ENCODE assay signal across 27 cellular contexts in the genomic region with DNA sequence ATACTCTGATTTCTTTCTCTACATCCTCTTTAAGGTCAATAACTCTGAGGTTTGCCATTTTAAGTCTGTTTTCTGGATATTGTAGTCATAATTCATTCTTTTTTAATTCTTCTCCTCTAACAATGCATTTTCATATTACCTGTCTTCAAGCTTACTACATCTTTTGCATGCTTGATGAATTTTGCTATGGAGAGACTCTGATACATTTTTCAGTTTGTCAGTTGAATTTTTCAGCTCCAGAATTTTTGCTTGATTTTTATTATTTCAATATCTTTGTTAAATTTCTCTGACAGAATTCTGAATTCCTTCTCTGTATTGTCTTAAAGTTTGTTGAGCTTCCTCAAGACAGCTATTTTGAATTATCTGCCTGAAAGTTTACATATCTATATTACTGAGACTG.
"Had no signal": no experiment of that assay in that cellular context is flagged by ENCODE, and none has a peak within 500 bp of the region (broad histone marks: within the 10 kb centered on the region; RNA-seq: fewer than 3 reads in every experiment).

No MANE protein-coding gene starts in this region.

- H3K4me3 ChIP-seq: stomach, suprapubic skin, testis, thoracic aorta, thyroid gland, tibial artery, tibial nerve, transverse colon, upper lobe of left lung, upper lobe of right lung, uterus, vagina had no signal

- DNase-seq: stimulated activated CD4-positive, alpha-beta T cell treated with anti-CD3 and anti-CD28 coated beads, Interleukin-2, amount 100 ng/mL, for 48 hours; stimulated activated CD4-positive, alpha-beta T cell treated with anti-CD3 and anti-CD28 coated beads, Interleukin-4, amount 100 ng/mL, for 1 hour; stimulated activated CD4-positive, alpha-beta T cell treated with anti-CD3 and anti-CD28 coated beads, Interleukin-4, amount 100 ng/mL, for 24 hours; stimulated activated CD4-positive, alpha-beta T cell treated with anti-CD3 and anti-CD28 coated beads, Interleukin-4, amount 100 ng/mL, for 4 hours; stimulated activated CD8-positive, alpha-beta memory T cell treated with anti-CD3 and anti-CD28 coated beads, Interleukin-4, amount 100 ng/mL, for 48 hours; stimulated activated naive B cell treated with anti-CD40 and anti-IgM and Interleukin-4, amounts not matched to agents 10 μg/mL and 1 μg/mL and 100 μg/mL, for 72 hours; stimulated activated naive CD4-positive, alpha-beta T cell; stimulated activated naive CD4-positive, alpha-beta T cell treated with Interleukin-2 at 50 U/mL for 16 hours; stimulated activated naive CD8-positive, alpha-beta T cell treated with anti-CD3 and anti-CD28 coated beads, Interleukin-15, amount 100 ng/mL, for 72 hours; stimulated activated naive CD8-positive, alpha-beta T cell treated with anti-CD3 and anti-CD28 coated beads, Interleukin-15, Interleukin-2, amounts not matched to agents 100 U/mL and 50 U/mL, for 24 hours; stomach; substantia nigra; testis; thyroid gland; tibial artery; transverse colon; trophoblast cell; upper lobe of left lung; upper lobe of right lung; uterus had no signal

- H3K27ac ChIP-seq: stomach, suprapubic skin, testis, thoracic aorta, thyroid gland, tibial artery, tibial nerve, transverse colon, upper lobe of left lung, upper lobe of right lung, uterus, vagina had no signal

- ATAC-seq: stimulated activated effector memory CD8-positive, alpha-beta T cell treated with anti-CD3 and anti-CD28 coated beads, Interleukin-12 subunit alpha, Interleukin-12 subunit beta, amount 100 ng/mL, for 72 hours; stimulated activated memory B cell treated with anti-CD40 and anti-IgM and Interleukin-4, amounts not matched to agents 10 μg/mL and 1 μg/mL and 100 μg/mL, for 72 hours; stimulated activated naive B cell treated with anti-CD40 and anti-IgM and Interleukin-4, amounts not matched to agents 10 μg/mL and 1 μg/mL and 100 μg/mL, for 72 hours; stimulated activated naive CD8-positive, alpha-beta T cell treated with anti-CD3 and anti-CD28 coated beads, Interleukin-15, amount 100 ng/mL, for 72 hours; stimulated activated naive CD8-positive, alpha-beta T cell treated with anti-CD3 and anti-CD28 coated beads, Interleukin-15, Interleukin-2, amounts not matched to agents 100 U/mL and 50 U/mL, for 24 hours; upper lobe of right lung had no signal

- FAIRE-seq: urothelium cell line had no signal

- H3K9me3 ChIP-seq: testis, thyroid gland, tibial artery, upper lobe of right lung, uterus, vagina had no signal

- H3K27me3 ChIP-seq: stomach, suprapubic skin, testis, thyroid gland, tibial artery, tibial nerve, transverse colon, upper lobe of left lung, upper lobe of right lung, uterus, vagina had no signal

- H3K36me3 ChIP-seq: stomach, suprapubic skin, thoracic aorta, thyroid gland, tibial artery, tibial nerve, transverse colon, upper lobe of left lung, upper lobe of right lung, uterus, vagina had no signal

- H3K4me1 ChIP-seq: stomach, suprapubic skin, testis, thyroid gland, tibial artery, tibial nerve, transverse colon, upper lobe of left lung, upper lobe of right lung, uterus, vagina had no signal
